8 cellular contexts compared by ENCODE assay signal in the genomic region with DNA sequence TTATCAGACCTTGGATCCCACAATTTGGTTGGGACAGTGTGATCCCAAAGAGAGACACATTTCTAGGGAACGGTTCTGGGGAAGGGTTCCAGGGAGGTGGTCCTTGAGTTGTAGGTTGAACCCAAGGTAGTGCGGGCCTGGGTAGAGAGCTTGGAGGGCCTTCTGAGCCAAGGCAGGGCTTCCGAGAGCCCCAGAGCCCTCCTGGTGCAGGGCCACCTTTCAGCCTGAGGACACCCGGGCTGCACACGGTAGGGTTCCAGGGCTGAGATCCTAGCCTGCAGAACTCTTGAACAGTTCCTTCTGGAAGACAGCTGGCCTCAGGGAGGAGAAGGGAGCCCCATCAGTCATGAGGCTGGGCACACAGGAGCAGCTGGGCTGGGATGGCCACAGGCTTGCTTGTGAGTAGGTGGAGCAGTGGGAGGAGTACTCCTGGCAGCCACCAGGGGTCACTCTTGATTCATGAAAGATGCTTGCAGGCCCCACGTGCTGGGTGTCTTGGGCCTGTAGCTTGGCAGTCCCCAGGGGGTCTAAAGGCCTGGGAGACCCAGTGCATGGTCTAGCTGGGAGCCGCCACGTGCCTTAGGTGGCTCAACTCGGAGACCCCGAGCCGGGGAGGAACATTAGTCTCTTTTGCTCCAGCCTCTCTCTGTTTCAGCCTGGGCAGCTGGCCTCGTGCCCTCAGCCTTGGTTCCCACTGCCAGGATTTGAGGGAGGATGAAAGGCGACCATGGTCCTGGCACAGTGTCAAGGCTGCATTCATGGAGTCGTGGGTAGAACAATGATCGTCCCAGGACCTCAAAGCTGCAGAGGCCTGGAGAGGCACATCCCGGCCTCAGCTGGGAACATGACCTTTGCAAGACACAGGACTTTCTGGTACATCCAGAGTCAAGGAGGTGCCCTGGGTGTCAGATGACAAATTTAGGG.
DNase-seq lines count a peak whose midpoint lies in the region; ATAC-seq, FAIRE-seq and TF ChIP-seq lines count a peak whose summit lies in the region.

No MANE protein-coding gene starts in this region.

- peak; percentile 56 for TF ChIP-seq CTCF in CD8-positive, alpha-beta T cell (IDR thresholded peaks at IDR 0.05)
- peak; percentile 74 to 85 for TF ChIP-seq CTCF in endothelial cell of umbilical vein (IDR thresholded peaks at IDR 0.05; ENCODE audit: extremely low read depth in 1 of 2, insufficient read depth in 1 of 2, low read depth in 1 of 2, low read length in 2 of 2)

- H3K36me3 Mint-ChIP-seq in CD8-positive, alpha-beta T cell = no peaks in the 10 kb centered on the region
- H3K36me3 Mint-ChIP-seq in activated CD8-positive, alpha-beta T cell treated with anti-CD3 and anti-CD28 coated beads, Interleukin-2, amount 10 ng/mL, durations not matched to agents 7 days and 5 days (ENCODE audit: low read depth) = no peaks in the 10 kb centered on the region

- H3K36me3 ChIP-seq in CD8-positive, alpha-beta T cell (ENCODE audit: insufficient read depth, low read length) = no peaks in the 10 kb centered on the region
- H3K36me3 ChIP-seq in endothelial cell of umbilical vein (ENCODE audit: control insufficient read depth in 2 of 2, extremely low read depth in 1 of 2, insufficient read depth in 2 of 2, low read length in 2 of 2) = no peaks in the 10 kb centered on the region

- H3K9ac ChIP-seq in endothelial cell of umbilical vein (replicated peaks; ENCODE audit: extremely low read depth, insufficient read depth, low read length) = no peak overlapping the region

- H3K4me3 Mint-ChIP-seq in CD8-positive, alpha-beta T cell = no peak overlapping the region
- no peak overlapping the region for H3K4me3 Mint-ChIP-seq in activated CD8-positive, alpha-beta T cell treated with anti-CD3 and anti-CD28 coated beads, Interleukin-2, amount 10 ng/mL, durations not matched to agents 7 days and 5 days

- no peak for TF ChIP-seq POLR2A in endothelial cell of umbilical vein (IDR thresholded peaks at IDR 0.05; ENCODE audit: low read depth, low read length)

- H3K4me1 Mint-ChIP-seq in CD8-positive, alpha-beta T cell (ENCODE audit: low read depth) = no peaks in the 10 kb centered on the region
- no peaks in the 10 kb centered on the region for H3K4me1 Mint-ChIP-seq in activated CD8-positive, alpha-beta T cell treated with anti-CD3 and anti-CD28 coated beads, Interleukin-2, amount 10 ng/mL, durations not matched to agents 7 days and 5 days (ENCODE audit: low read depth)

- H3K79me2 ChIP-seq in endothelial cell of umbilical vein (ENCODE audit: control insufficient read depth, insufficient read depth, low read length) = no peaks in the 10 kb centered on the region

- ATAC-seq in CD8-positive, alpha-beta T cell = no peak
- ATAC-seq in GM19397 (IDR thresholded peaks at IDR 0.05; ENCODE audit: unreplicated experiment) (peak; percentile 89), HG03565 (IDR thresholded peaks at IDR 0.05; ENCODE audit: unreplicated experiment) (peak; percentile 91)
- peak; percentile 84 for ATAC-seq in activated CD8-positive, alpha-beta T cell treated with anti-CD3 and anti-CD28 coated beads, Interleukin-2, amount 10 ng/mL, durations not matched to agents 7 days and 5 days

- H3K27ac ChIP-seq in CD8-positive, alpha-beta T cell (ENCODE audit: low read depth, low read length) = no peak overlapping the region
- H3K27ac ChIP-seq in endothelial cell of umbilical vein (ENCODE audit: insufficient read depth, low read depth, low read length) = no peak overlapping the region

- FAIRE-seq in endothelial cell of umbilical vein (lab: Jason Lieb, UNC) = peak; percentile 12

- no peak overlapping the region for H3K27ac Mint-ChIP-seq in CD8-positive, alpha-beta T cell
- no peak overlapping the region for H3K27ac Mint-ChIP-seq in activated CD8-positive, alpha-beta T cell treated with anti-CD3 and anti-CD28 coated beads, Interleukin-2, amount 10 ng/mL, durations not matched to agents 7 days and 5 days

- H3K9me3 ChIP-seq in CD8-positive, alpha-beta T cell (ENCODE audit: low read length) = no peaks in the 10 kb centered on the region
- no peaks in the 10 kb centered on the region for H3K9me3 ChIP-seq in endothelial cell of umbilical vein (replicated peaks; ENCODE audit: control insufficient read depth, insufficient read depth, low read length)

- H3K9me3 Mint-ChIP-seq in CD8-positive, alpha-beta T cell = peaks cover 2% of the 10 kb centered on the region
- no peaks in the 10 kb centered on the region for H3K9me3 Mint-ChIP-seq in activated CD8-positive, alpha-beta T cell treated with anti-CD3 and anti-CD28 coated beads, Interleukin-2, amount 10 ng/mL, durations not matched to agents 7 days and 5 days (ENCODE audit: insufficient read depth)

- dilution Hi-C loops in endothelial cell of umbilical vein (cut with MboI; ENCODE audit: extremely low pct_ligation_motif_present, low sequenced_read_pairs) = no loop called here

- H3K27me3 ChIP-seq in CD8-positive, alpha-beta T cell (ENCODE audit: insufficient read depth, low read length) = no peaks in the 10 kb centered on the region
- H3K27me3 ChIP-seq in endothelial cell of umbilical vein (ENCODE audit: control insufficient read depth in 2 of 2, insufficient read depth in 2 of 2, low read length in 2 of 2) = no peaks in the 10 kb centered on the region

- H3K4me3 ChIP-seq in CD8-positive, alpha-beta T cell (ENCODE audit: low read depth, low read length) = no peak overlapping the region
- no peak overlapping the region for H3K4me3 ChIP-seq in endothelial cell of umbilical vein (replicated peaks in 1 of 3; ENCODE audit: insufficient read depth in 1 of 3, low read depth in 1 of 3, low read length in 3 of 3)

- H3K9me1 ChIP-seq in endothelial cell of umbilical vein (replicated peaks; ENCODE audit: control insufficient read depth, extremely low read depth, insufficient read depth, low read length) = no peaks in the 10 kb centered on the region

- DNase-seq in CD8-positive, alpha-beta T cell = peak; percentile 10 to 60 (median 47)
- DNase-seq in NCI-H774 (lab: John Stamatoyannopoulos, UW) (peak; percentile 62), endothelial cell of umbilical vein (ENCODE audit: low read depth, low spot score) (peak; percentile 38), mucosa of gallbladder (ENCODE audit: low spot score) (peak; percentile 62)
- peak; percentile 67 for DNase-seq in activated CD8-positive, alpha-beta T cell treated with anti-CD3 and anti-CD28 coated beads, Interleukin-2, amount 10 ng/mL, durations not matched to agents 7 days and 5 days
- DNase-seq in stimulated activated CD8-positive, alpha-beta memory T cell treated with anti-CD3 and anti-CD28 coated beads, Interleukin-7, amount 100 ng/mL, for 48 hours (ENCODE audit: extremely low read depth in 1 of 2, low read depth in 1 of 2) = peak; percentile 13 to 25

- no peaks in the 10 kb centered on the region for H4K20me1 ChIP-seq in endothelial cell of umbilical vein (replicated peaks; ENCODE audit: control insufficient read depth, extremely low read depth, insufficient read depth, low read length)

- H3K27me3 Mint-ChIP-seq in CD8-positive, alpha-beta T cell (ENCODE audit: low read depth) = peaks cover 12% of the 10 kb centered on the region
- no peaks in the 10 kb centered on the region for H3K27me3 Mint-ChIP-seq in activated CD8-positive, alpha-beta T cell treated with anti-CD3 and anti-CD28 coated beads, Interleukin-2, amount 10 ng/mL, durations not matched to agents 7 days and 5 days (ENCODE audit: low read depth)

- POLR2A ChIA-PET in CD8-positive, alpha-beta T cell (lab: Charles Lee) = no interaction called here
- POLR2A ChIA-PET in activated CD8-positive, alpha-beta T cell treated with anti-CD3 and anti-CD28 coated beads, Interleukin-2, amount 10 ng/mL, durations not matched to agents 7 days and 5 days (lab: Charles Lee) = no interaction called here
- POLR2A ChIA-PET in endothelial cell of umbilical vein (lab: Charles Lee) = no interaction called here

- intact Hi-C loops in CD8-positive, alpha-beta T cell (cut with DNase I, micrococcal nuclease) = no loop called here
- intact Hi-C loops in endothelial cell of umbilical vein (cut with micrococcal nuclease) = no loop called here

- H3K4me1 ChIP-seq in CD8-positive, alpha-beta T cell (ENCODE audit: insufficient read depth, low read length) = no peaks in the 10 kb centered on the region
- no peaks in the 10 kb centered on the region for H3K4me1 ChIP-seq in endothelial cell of umbilical vein (ENCODE audit: control insufficient read depth, extremely low read depth, insufficient read depth, low read length)

- no peak overlapping the region for H2AFZ ChIP-seq in endothelial cell of umbilical vein (ENCODE audit: low read depth, low read length)

- no TSS peak for BruUV-seq in endothelial cell of umbilical vein (replicated peaks; lab: Mats Ljungman, UMichigan)

- H3K4me2 ChIP-seq in endothelial cell of umbilical vein (ENCODE audit: insufficient read depth, low read length) = no peak overlapping the region

- CTCF ChIA-PET in CD8-positive, alpha-beta T cell (lab: Charles Lee) = interaction anchor here (0.6 to 1.5 kb wide), 6 partner anchors 9 to 21 kb away, joined by 3 to 10 read pairs (median 4); no protein-coding TSS in a partner anchor
- CTCF ChIA-PET in activated CD8-positive, alpha-beta T cell treated with anti-CD3 and anti-CD28 coated beads, Interleukin-2, amount 10 ng/mL, durations not matched to agents 7 days and 5 days (lab: Charles Lee) = no interaction called here
- CTCF ChIA-PET in endothelial cell of umbilical vein (lab: Charles Lee) = interaction anchor here (0.7 to 1.1 kb wide), 2 partner anchors 10 to 32 kb away, joined by 3 to 5 read pairs; no protein-coding TSS in a partner anchor

TF ChIP-seq in endothelial cell of umbilical vein, 7 proteins besides CTCF, POLR2A, EP300 and RAD21:
- TF ChIP-seq MAX (IDR thresholded peaks at IDR 0.05; ENCODE audit: insufficient read depth, insufficient read length) (peak; percentile 17), JUN (IDR thresholded peaks at IDR 0.05; ENCODE audit: borderline replicate concordance, insufficient read depth, insufficient read length, low read depth) (no peak)
